In the genomic region with DNA sequence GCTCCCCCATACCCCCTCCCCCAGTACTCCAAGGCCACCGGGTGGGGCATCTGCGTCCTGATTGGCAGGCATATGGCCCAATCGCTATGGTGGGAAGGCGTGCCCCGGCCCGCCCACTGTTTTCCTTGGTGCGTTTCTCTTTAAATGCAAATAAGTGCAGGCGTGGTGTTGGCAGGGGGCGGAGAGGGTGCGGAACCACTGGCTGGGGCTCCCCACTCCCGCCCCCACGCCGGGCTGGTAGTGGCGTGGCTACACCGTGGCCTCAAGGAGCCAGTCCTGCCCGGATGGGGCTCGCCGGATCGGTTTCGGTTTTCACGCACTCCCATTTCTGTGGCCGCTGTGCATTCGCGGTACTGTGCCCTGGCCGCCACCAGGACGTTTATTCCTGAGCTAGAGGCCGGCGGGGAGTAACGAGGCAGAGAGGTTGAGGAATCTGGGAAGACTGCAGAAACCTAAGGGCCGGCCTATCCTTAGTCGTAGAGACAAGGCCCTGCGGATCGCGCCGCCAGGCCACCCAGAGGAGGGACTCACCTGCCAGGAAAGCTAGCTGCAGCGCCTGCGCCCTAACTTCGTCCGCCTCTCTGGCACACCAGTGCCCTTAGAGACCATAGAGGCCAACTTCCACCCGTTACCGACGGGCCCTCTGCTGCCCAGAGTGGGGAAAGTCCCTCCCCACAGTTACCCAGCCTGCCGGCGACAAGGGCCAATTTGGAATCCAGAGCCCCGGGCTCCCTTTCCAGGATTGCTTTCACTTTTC, we compare ENCODE assay signal across 8 cellular contexts. TPM values are rescaled to one million over a fixed set of nuclear protein-coding genes. Genes with fewer than 3 reads are reported as not detected.
DNase-seq lines count a peak whose midpoint lies in the region; ATAC-seq and TF ChIP-seq lines count a peak whose summit lies in the region.

No MANE protein-coding gene starts in this region.

- H3K4me1 Mint-ChIP-seq in CD4-positive, alpha-beta memory T cell, result peaks cover 6 to 25% (median 16%) of the 10 kb centered on the region in 4 donors
- peaks cover 17% of the 10 kb centered on the region for H3K4me1 Mint-ChIP-seq in activated CD8-positive, alpha-beta T cell treated with anti-CD3 and anti-CD28 coated beads for 36 hours (ENCODE audit: low read depth)

- H3K27ac ChIP-seq in CD4-positive, alpha-beta memory T cell (ENCODE audit: low read depth, low read length), result peak overlapping the region; percentile 79

- POLR2A ChIA-PET in CD4-positive, alpha-beta memory T cell (lab: Charles Lee; ENCODE audit: partially characterized antibody), result interaction anchor here (1.3 to 2.8 kb wide), 4 partner anchors 189 to 829 kb away, joined by 5 to 15 read pairs (median 8); partner anchors contain the start of genes MTMR8, ZC3H12B and ZC4H2
- POLR2A ChIA-PET in activated CD8-positive, alpha-beta T cell treated with anti-CD3 and anti-CD28 coated beads for 36 hours (lab: Charles Lee), result interaction anchor here (1.5 to 2.1 kb wide), 2 partner anchors 15 to 18 kb away, joined by 5 to 7 read pairs; no protein-coding TSS in a partner anchor

- H3K9me3 ChIP-seq in CD4-positive, alpha-beta memory T cell (ENCODE audit: control insufficient read depth in 1 of 2, low read length in 2 of 2), result no peaks in the 10 kb centered on the region

- CTCF ChIA-PET in CD4-positive, alpha-beta memory T cell (lab: Charles Lee; ENCODE audit: partially characterized antibody), result interaction anchor here (1.2 kb wide), 1 partner anchor 451 kb away, joined by 3 read pairs; no protein-coding TSS in a partner anchor
- CTCF ChIA-PET in activated CD8-positive, alpha-beta T cell treated with anti-CD3 and anti-CD28 coated beads for 36 hours (lab: Charles Lee), result no interaction called here

- no peaks in the 10 kb centered on the region for H3K9me3 Mint-ChIP-seq in CD4-positive, alpha-beta memory T cell
- H3K9me3 Mint-ChIP-seq in activated CD8-positive, alpha-beta T cell treated with anti-CD3 and anti-CD28 coated beads for 36 hours, result no peaks in the 10 kb centered on the region

- intact Hi-C loops in CD4-positive, alpha-beta memory T cell (cut with micrococcal nuclease), result loop anchor here (1.0 to 10.0 kb wide), 4 partner anchors 451 to 1329 kb away; partner anchors contain the start of genes LAS1L, SPIN4 and ZC4H2
- intact Hi-C loops in activated CD8-positive, alpha-beta T cell treated with anti-CD3 and anti-CD28 coated beads for 36 hours (cut with micrococcal nuclease), result no loop called here

- H3K27me3 ChIP-seq in CD4-positive, alpha-beta memory T cell (ENCODE audit: insufficient read depth, low read length), result no peaks in the 10 kb centered on the region

- DNase-seq in CD4-positive, alpha-beta memory T cell, result peak; percentile 85 to 91 (median 87)
- DNase-seq in NCI-H774 (lab: John Stamatoyannopoulos, UW) (peak; percentile 82), ecto neural progenitor cell (ENCODE audit: low spot score) (peak; percentile 89), lung microvascular endothelial cell (ENCODE audit: low read depth in 2 of 2) (peak; percentile 90 to 92)
- DNase-seq in activated CD8-positive, alpha-beta T cell treated with anti-CD3 and anti-CD28 coated beads for 36 hours, result peak; percentile 91
- DNase-seq in stimulated activated CD4-positive, alpha-beta T cell treated with anti-CD3 and anti-CD28 coated beads, TNF-alpha, amount 100 ng/mL, for 4 hours (ENCODE audit: low read depth in 3 of 3), result peak; percentile 72 to 77 (median 77)

- no peaks in the 10 kb centered on the region for H3K27me3 Mint-ChIP-seq in CD4-positive, alpha-beta memory T cell
- H3K27me3 Mint-ChIP-seq in activated CD8-positive, alpha-beta T cell treated with anti-CD3 and anti-CD28 coated beads for 36 hours, result no peaks in the 10 kb centered on the region

- H3K36me3 ChIP-seq in CD4-positive, alpha-beta memory T cell (ENCODE audit: insufficient read depth, low read length), result no peaks in the 10 kb centered on the region

- H3K36me3 Mint-ChIP-seq in CD4-positive, alpha-beta memory T cell, result no peaks in the 10 kb centered on the region
- H3K36me3 Mint-ChIP-seq in activated CD8-positive, alpha-beta T cell treated with anti-CD3 and anti-CD28 coated beads for 36 hours (ENCODE audit: low read depth), result no peaks in the 10 kb centered on the region

- peak; percentile 86 for ATAC-seq in GM19397 (IDR thresholded peaks at IDR 0.05; ENCODE audit: unreplicated experiment)
- ATAC-seq in HG03565 (IDR thresholded peaks at IDR 0.05; ENCODE audit: unreplicated experiment), result peak; percentile 92
- peak; percentile 85 for ATAC-seq in activated CD8-positive, alpha-beta T cell treated with anti-CD3 and anti-CD28 coated beads for 36 hours

- peak overlapping the region; percentile 42 to 83 for H3K4me3 ChIP-seq in CD4-positive, alpha-beta memory T cell (ENCODE audit: low read length in 2 of 2)

- H3K4me1 ChIP-seq in CD4-positive, alpha-beta memory T cell (ENCODE audit: insufficient read depth, low read length), result peaks cover 15% of the 10 kb centered on the region

- H3K27ac Mint-ChIP-seq in CD4-positive, alpha-beta memory T cell, result peak overlapping the region; percentile 90 to 96 (median 93)
- H3K27ac Mint-ChIP-seq in activated CD8-positive, alpha-beta T cell treated with anti-CD3 and anti-CD28 coated beads for 36 hours, result peak overlapping the region; percentile 91

- H3K4me3 Mint-ChIP-seq in CD4-positive, alpha-beta memory T cell, result peak overlapping the region; percentile 91 to 97 (median 93)
- H3K4me3 Mint-ChIP-seq in activated CD8-positive, alpha-beta T cell treated with anti-CD3 and anti-CD28 coated beads for 36 hours, result peak overlapping the region; percentile 79

- TF ChIP-seq CTCF in activated CD8-positive, alpha-beta T cell treated with anti-CD3 and anti-CD28 coated beads for 36 hours (IDR thresholded peaks at IDR 0.05), result no peak

RNA-seq across cellular contexts. Expression of gene AMER1, which starts 0.4 kb away (rescaled TPM):
- total RNA-seq in CD4-positive, alpha-beta memory T cell, result 1 to 10 TPM; 5.2 to 5.5 TPM
- polyA plus RNA-seq in CD4-positive, alpha-beta memory T cell, result under 1 TPM in 1 of 2 donors, not detected in 1; 0.05 TPM
- total RNA-seq in activated CD8-positive, alpha-beta T cell treated with anti-CD3 and anti-CD28 coated beads for 36 hours, result 1 to 10 TPM; 3.4 TPM
- 0.65 and 1.2 TPM in 2 replicates for total RNA-seq in lung microvascular endothelial cell

RNA-seq across cellular contexts. Expression of gene ASB12, which starts 24.5 kb away (rescaled TPM):
- not detected for total RNA-seq in CD4-positive, alpha-beta memory T cell
- polyA plus RNA-seq in CD4-positive, alpha-beta memory T cell, result under 1 TPM in 1 of 2 donors, not detected in 1; 0.45 TPM
- total RNA-seq in activated CD8-positive, alpha-beta T cell treated with anti-CD3 and anti-CD28 coated beads for 36 hours, result under 1 TPM in 1 of 2 experiments, not detected in 1; 0.27 TPM
- not detected in 2 replicates for total RNA-seq in lung microvascular endothelial cell

Comparison
In these comparisons a context has a peak if more than half of its experiments do, and no peak if none do; other contexts are left out.
1. Peak in every context shown above with its lines: DNase-seq, ATAC-seq, H3K4me3 ChIP-seq and H3K27ac ChIP-seq.